1 cellular context compared by ENCODE assay signal in genomic region chr4:38132140-38132673, GRCh38.
TF ChIP-seq lines count a peak whose summit lies in the region.

No MANE protein-coding gene starts in this region.

TF ChIP-seq in GM12878, 131 proteins besides CTCF, POLR2A, EP300 and RAD21 (continued from another document):
- TF ChIP-seq PAX5 (IDR thresholded peaks at IDR 0.05; ENCODE audit: borderline replicate concordance, low read depth, low read length) (peak; percentile 99), BRCA1 (IDR thresholded peaks at IDR 0.05; ENCODE audit: low read depth, low read length) (no peak), CHD4 (IDR thresholded peaks at IDR 0.05) (no peak)
